8 cellular contexts compared by ENCODE assay signal in genomic region chr1:61077676-61078521, GRCh38. TPM values are rescaled to one million over a fixed set of nuclear protein-coding genes. Genes with fewer than 3 reads are reported as not detected.
DNase-seq lines count a peak whose midpoint lies in the region; ATAC-seq, FAIRE-seq and TF ChIP-seq lines count a peak whose summit lies in the region.

No MANE protein-coding gene starts in this region.

- WGBS in upper lobe of left lung, 2 donors: 1% methylated on average over 19 of the region's 19 CpGs

- intact Hi-C loops in left ventricle myocardium inferior (cut with micrococcal nuclease): no loop called here
- intact Hi-C loops in posterior cingulate gyrus (cut with DNase I): loop anchor here (2.0 kb wide), 1 partner anchor 21 kb away; no protein-coding TSS in a partner anchor

- FAIRE-seq in G401.6 (lab: Jason Lieb, UNC): peak; percentile 99

- TF ChIP-seq POLR2A in upper lobe of left lung (IDR thresholded peaks at IDR 0.05): peak in 1 of 4 donors; percentile 43

- H3K9me3 ChIP-seq in left ventricle myocardium inferior (replicated peaks) (no peaks in the 10 kb centered on the region), upper lobe of left lung (no peaks in the 10 kb centered on the region)

- peak; percentile 99 for DNase-seq in NCI-H1436 (lab: John Stamatoyannopoulos, UW)
- peak; percentile 88 for DNase-seq in T follicular helper cell (ENCODE audit: low read depth)
- DNase-seq in left ventricle myocardium inferior: peak; percentile 91
- peak; percentile 57 to 96 (median 78) for DNase-seq in posterior cingulate gyrus
- DNase-seq in upper lobe of left lung: peak in 1 of 2 donors; percentile 96

- ATAC-seq in HG02798 (IDR thresholded peaks at IDR 0.05; ENCODE audit: poor library complexity, unreplicated experiment) (peak; percentile 52), upper lobe of left lung (ENCODE audit: low FRiP score in 2 of 2) (peak; percentile 89 to 94)

- no peaks in the 10 kb centered on the region for H3K27me3 ChIP-seq in left ventricle myocardium inferior (ENCODE audit: low read depth)
- no peaks in the 10 kb centered on the region for H3K27me3 ChIP-seq in upper lobe of left lung

- peak overlapping the region; percentile 68 for H3K4me3 ChIP-seq in left ventricle myocardium inferior
- peak overlapping the region; percentile 41 to 71 (median 54) for H3K4me3 ChIP-seq in upper lobe of left lung

- H3K4me1 ChIP-seq in left ventricle myocardium inferior: peaks cover 58% of the 10 kb centered on the region
- H3K4me1 ChIP-seq in upper lobe of left lung: peaks cover 36 to 51% (median 46%) of the 10 kb centered on the region in 4 donors

- peak overlapping the region; percentile 81 for H3K27ac ChIP-seq in angular gyrus (ENCODE audit: low read depth, low read length)
- peak overlapping the region; percentile 98 for H3K27ac ChIP-seq in left ventricle myocardium inferior (replicated peaks)
- peak overlapping the region; percentile 83 to 89 (median 85) for H3K27ac ChIP-seq in upper lobe of left lung

- TF ChIP-seq EP300 in upper lobe of left lung (IDR thresholded peaks at IDR 0.05): no peak

- TF ChIP-seq CTCF in left ventricle myocardium inferior (IDR thresholded peaks at IDR 0.05; ENCODE audit: borderline replicate concordance) (no peak), upper lobe of left lung (IDR thresholded peaks at IDR 0.05) (no peak)

- H3K36me3 ChIP-seq in left ventricle myocardium inferior: no peaks in the 10 kb centered on the region
- no peaks in the 10 kb centered on the region for H3K36me3 ChIP-seq in upper lobe of left lung

RNA-seq across cellular contexts. Expression of gene NFIA, which starts 4.5 kb away (rescaled TPM):
- total RNA-seq in left ventricle myocardium inferior: 90.2 TPM
- 10 to 100 TPM; 33.5 to 94.3 (median 44.9) TPM for total RNA-seq in upper lobe of left lung
